ENCODE assay signal across 16 cellular contexts in the genomic region with DNA sequence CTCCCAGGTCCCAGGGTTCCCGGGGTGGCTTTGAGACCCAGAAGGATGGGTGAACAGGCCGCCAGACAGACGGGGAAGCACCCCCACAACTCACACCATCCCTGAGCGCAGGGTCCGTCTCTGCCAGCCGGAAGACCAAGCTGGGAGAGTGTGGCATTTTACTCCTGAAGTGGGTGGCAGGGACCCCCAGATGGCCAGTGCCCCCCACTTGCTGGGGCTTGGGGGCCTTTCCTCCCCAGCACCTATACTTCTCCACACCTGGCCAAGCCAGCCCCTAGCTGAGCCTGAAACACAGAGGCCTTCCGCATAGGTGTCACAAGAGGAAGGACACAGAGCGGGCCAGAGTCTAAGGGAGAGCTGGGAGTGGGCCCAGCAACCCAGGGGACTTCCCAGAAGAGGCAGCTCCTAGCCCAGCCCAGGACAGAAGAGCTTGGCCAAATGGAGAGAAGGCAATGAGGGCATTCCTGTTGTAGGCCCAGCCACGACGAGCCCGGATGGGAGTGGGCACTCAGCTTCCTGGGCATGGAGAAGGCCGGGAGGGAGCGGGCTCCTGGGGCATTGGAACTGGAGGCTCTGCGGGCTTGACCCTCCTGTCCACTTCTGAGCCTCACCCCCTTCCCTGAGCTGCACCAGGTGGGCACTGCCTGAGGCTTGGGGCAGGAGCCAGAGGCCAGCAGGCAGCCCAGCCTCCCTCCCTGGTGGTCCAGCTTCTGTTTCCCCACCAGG. TPM values are rescaled to one million over a fixed set of nuclear protein-coding genes. Genes with fewer than 3 reads are reported as not detected.
DNase-seq lines count a peak whose midpoint lies in the region; ATAC-seq and TF ChIP-seq lines count a peak whose summit lies in the region.
"Had no signal": no experiment of that assay in that cellular context is flagged by ENCODE, and none has a peak within 500 bp of the region (broad histone marks: within the 10 kb centered on the region; RNA-seq: fewer than 3 reads in every experiment).

No MANE protein-coding gene starts in this region.

- H3K4me1 Mint-ChIP-seq in endothelial cell (ENCODE audit: unreplicated experiment) = peaks cover 10% of the 10 kb centered on the region

- intact Hi-C loops in heart left ventricle (cut with DNase I) = loop anchor here in 6 of 10 donors (2.0 to 10.0 kb wide), 6 partner anchors 37 to 230 kb away; partner anchors contain the start of gene CDCA4 (in 1 of the 6)

- H3K9ac ChIP-seq in rectal smooth muscle tissue (ENCODE audit: low read length) = no peak overlapping the region

- TF ChIP-seq POLR2A in heart left ventricle (IDR thresholded peaks at IDR 0.05) = no peak

- H3K9me3 ChIP-seq in RWPE2 (ENCODE audit: severe bottlenecking) (no peaks in the 10 kb centered on the region), heart left ventricle (no peaks in the 10 kb centered on the region)
- H3K9me3 ChIP-seq: Caco-2 had no signal

- H3K79me2 ChIP-seq in ACC112 (ENCODE audit: control insufficient read depth, insufficient read depth, low read length, unreplicated experiment) = peaks cover 5% of the 10 kb centered on the region

- H3K4me3 ChIP-seq in ACC112 (ENCODE audit: low read depth, low read length) (no peak overlapping the region), RWPE2 (ENCODE audit: severe bottlenecking) (no peak overlapping the region), heart left ventricle (no peak overlapping the region), rectal smooth muscle tissue (ENCODE audit: low read length) (no peak overlapping the region)

- H3K27me3 ChIP-seq in ACC112 (ENCODE audit: insufficient read depth, low read length) (no peaks in the 10 kb centered on the region), RWPE2 (ENCODE audit: insufficient read depth, poor library complexity, severe bottlenecking) (no peaks in the 10 kb centered on the region), heart left ventricle (peaks cover 0 to 20% (median 0%) of the 10 kb centered on the region in 9 donors), rectal smooth muscle tissue (ENCODE audit: control insufficient read depth, insufficient read depth, low read length) (peaks cover 7% of the 10 kb centered on the region)

- peaks cover 3% of the 10 kb centered on the region for H3K36me3 Mint-ChIP-seq in endothelial cell (ENCODE audit: low read depth, unreplicated experiment)
- H3K36me3 Mint-ChIP-seq: memory B cell had no signal

- H3K36me3 ChIP-seq in ACC112 (ENCODE audit: insufficient read depth, low read length) (no peaks in the 10 kb centered on the region), RWPE2 (ENCODE audit: low read depth) (no peaks in the 10 kb centered on the region), heart left ventricle (no peaks in the 10 kb centered on the region), rectal smooth muscle tissue (ENCODE audit: control insufficient read depth, insufficient read depth, low read length) (no peaks in the 10 kb centered on the region)

- peak overlapping the region; percentile 82 for H3K27ac ChIP-seq in ACC112 (ENCODE audit: low read depth, low read length)
- H3K27ac ChIP-seq in RWPE2 (ENCODE audit: poor library complexity, severe bottlenecking) = peak overlapping the region; percentile 99
- peak overlapping the region in 7 of 12 donors; percentile 45 to 94 (median 62) for H3K27ac ChIP-seq in heart left ventricle
- peak overlapping the region; percentile 97 for H3K27ac ChIP-seq in rectal smooth muscle tissue (ENCODE audit: low read depth, low read length)

- DNase-seq in RWPE2 (ENCODE audit: low spot score) = peak; percentile 71
- peak in 4 of 5 donors; percentile 7 to 26 (median 20) for DNase-seq in heart left ventricle
- DNase-seq in NAMALWA (ENCODE audit: low spot score) = no peak
- DNase-seq in DMS 273 (lab: John Stamatoyannopoulos, UW; ENCODE audit: unreplicated experiment) = no peak
- no peak for DNase-seq in MV-4-11 (lab: John Stamatoyannopoulos, UW)
- no peak for DNase-seq in endothelial cell (ENCODE audit: low spot score)
- DNase-seq: activated CD8-positive, alpha-beta T cell treated with anti-CD3 and anti-CD28 coated beads, Interleukin-2, amount 10 ng/mL, durations not matched to agents 7 days and 5 days; activated effector memory CD4-positive, alpha-beta T cell treated with Interleukin-2 at 50 U/mL for 16 hours; anterior cingulate cortex; NCI-H446 treated with DMSO at 0.1 percent for 48 hours; stimulated activated naive CD8-positive, alpha-beta T cell treated with anti-CD3 and anti-CD28 coated beads, Interleukin-15, amount 100 ng/mL, for 72 hours; SW 1271 had no signal

- whole genome bisulfite sequencing in heart left ventricle, 4 donors = 93 to 95% (median 94%) methylated on average over 11 to 14 of the region's 14 CpGs

- H3K4me1 ChIP-seq in ACC112 (ENCODE audit: control insufficient read depth, insufficient read depth, low read length, unreplicated experiment) (peaks cover 64% of the 10 kb centered on the region), RWPE2 (ENCODE audit: insufficient read depth, poor library complexity, severe bottlenecking) (peaks cover 40% of the 10 kb centered on the region), heart left ventricle (peaks cover 8 to 81% (median 47%) of the 10 kb centered on the region in 12 donors), rectal smooth muscle tissue (ENCODE audit: control insufficient read depth, insufficient read depth, low read length) (peaks cover 60% of the 10 kb centered on the region)

- ATAC-seq in RWPE2 (ENCODE audit: low read depth) (no peak), heart left ventricle (no peak)

- H3K4me3 Mint-ChIP-seq in endothelial cell (ENCODE audit: unreplicated experiment) = no peak overlapping the region
- H3K4me3 Mint-ChIP-seq: activated CD8-positive, alpha-beta T cell treated with anti-CD3 and anti-CD28 coated beads, Interleukin-2, amount 10 ng/mL, durations not matched to agents 7 days and 5 days; memory B cell; stimulated activated naive CD8-positive, alpha-beta T cell treated with anti-CD3 and anti-CD28 coated beads, Interleukin-15, amount 100 ng/mL, for 72 hours had no signal

- no peaks in the 10 kb centered on the region for H3K9me3 Mint-ChIP-seq in endothelial cell (ENCODE audit: unreplicated experiment)
- H3K9me3 Mint-ChIP-seq: memory B cell; stimulated activated naive CD8-positive, alpha-beta T cell treated with anti-CD3 and anti-CD28 coated beads, Interleukin-15, amount 100 ng/mL, for 72 hours had no signal

- no peak overlapping the region for H3K27ac Mint-ChIP-seq in endothelial cell (ENCODE audit: unreplicated experiment)
- H3K27ac Mint-ChIP-seq: activated CD8-positive, alpha-beta T cell treated with anti-CD3 and anti-CD28 coated beads, Interleukin-2, amount 10 ng/mL, durations not matched to agents 7 days and 5 days; memory B cell; stimulated activated naive CD8-positive, alpha-beta T cell treated with anti-CD3 and anti-CD28 coated beads, Interleukin-15, amount 100 ng/mL, for 72 hours had no signal

- no peak for TF ChIP-seq CTCF in RWPE2 (IDR thresholded peaks at IDR 0.05; ENCODE audit: poor library complexity, severe bottlenecking)
- no peak for TF ChIP-seq CTCF in heart left ventricle (IDR thresholded peaks at IDR 0.05)
- no peak for TF ChIP-seq CTCF in endothelial cell (IDR thresholded peaks at IDR 0.05; ENCODE audit: unreplicated experiment)

- no peak overlapping the region for H2AFZ ChIP-seq in ACC112 (ENCODE audit: low read length, unreplicated experiment)

- H3K27me3 Mint-ChIP-seq in endothelial cell (ENCODE audit: unreplicated experiment) = peaks cover 16% of the 10 kb centered on the region

RNA-seq across cellular contexts. Expression of gene AHNAK2, which starts 3.3 kb away (rescaled TPM):
- total RNA-seq in heart left ventricle (10 to 100 TPM in 2 of 9 donors, 1 to 10 TPM in 7; 1.5 to 22.3 (median 3.7) TPM), endothelial cell (ENCODE audit: unreplicated experiment) (26.9 TPM)
- polyA plus RNA-seq in heart left ventricle = 1 to 10 TPM; 2.2 to 2.5 TPM
- total RNA-seq: activated CD8-positive, alpha-beta T cell treated with anti-CD3 and anti-CD28 coated beads, Interleukin-2, amount 10 ng/mL, durations not matched to agents 7 days and 5 days had no signal

RNA-seq across cellular contexts. Expression of gene CLBA1, which starts 10.8 kb away (rescaled TPM):
- total RNA-seq in heart left ventricle = 1 to 10 TPM in 7 of 9 donors, under 1 TPM in 2; 0.76 to 3.7 (median 2.6) TPM
- 1 to 10 TPM; 1.3 to 3.7 TPM for polyA plus RNA-seq in heart left ventricle
- 13.5 TPM for total RNA-seq in endothelial cell (ENCODE audit: unreplicated experiment)

RNA-seq across cellular contexts. Expression of gene CDCA4, which starts 46.1 kb away (rescaled TPM):
- total RNA-seq in heart left ventricle (1 to 10 TPM; 1.4 to 6.0 (median 2.4) TPM), endothelial cell (ENCODE audit: unreplicated experiment) (40.1 TPM)
- 1 to 10 TPM; 2.3 to 3.3 TPM for polyA plus RNA-seq in heart left ventricle

RNA-seq across cellular contexts. Expression of gene PLD4, which starts 50.1 kb away (rescaled TPM):
- 1 to 10 TPM in 1 of 9 donors, under 1 TPM in 4, not detected in 4; 0.25 to 1.5 (median 0.40) TPM for total RNA-seq in heart left ventricle
- under 1 TPM in 1 of 2 donors, not detected in 1; 0.12 TPM for polyA plus RNA-seq in heart left ventricle
- 1.3 TPM for total RNA-seq in endothelial cell (ENCODE audit: unreplicated experiment)
- total RNA-seq: activated CD8-positive, alpha-beta T cell treated with anti-CD3 and anti-CD28 coated beads, Interleukin-2, amount 10 ng/mL, durations not matched to agents 7 days and 5 days; Caco-2 had no signal

Comparison
In these comparisons a context has a peak if more than half of its experiments do, and no peak if none do; other contexts are left out.
1. DNase-seq: peak in RWPE2 (single experiment) and heart left ventricle (4 of 5); none in NAMALWA (single experiment), DMS 273 (single experiment), MV-4-11 (single experiment) and endothelial cell (single experiment).
2. Peak in every context shown above with its lines, with median percentiles within 50 percentile points of each other: H3K27ac ChIP-seq.